8 cellular contexts compared by ENCODE assay signal in genomic region chr3:196609815-196610515, GRCh38. TPM values are rescaled to one million over a fixed set of nuclear protein-coding genes. Genes with fewer than 3 reads are reported as not detected.
A peak's percentile ranks its signal among the peaks of the same experiment; 100 is the strongest.
DNase-seq lines count a peak whose midpoint lies in the region; FAIRE-seq and TF ChIP-seq lines count a peak whose summit lies in the region.
"Had no signal": no experiment of that assay in that cellular context is flagged by ENCODE, and none has a peak within 500 bp of the region (broad histone marks: within the 10 kb centered on the region; RNA-seq: fewer than 3 reads in every experiment).

No MANE protein-coding gene starts in this region.

- H2AFZ ChIP-seq in MM.1S (ENCODE audit: low read length) (peak overlapping the region; percentile 54), osteoblast (ENCODE audit: low read length) (no peak overlapping the region)

- H3K4me2 ChIP-seq in MM.1S (ENCODE audit: low read depth, low read length) (peak overlapping the region; percentile 44), osteoblast (ENCODE audit: insufficient read depth, low read length) (peak overlapping the region; percentile 42)

- H3K9me3 ChIP-seq in MM.1S (replicated peaks; ENCODE audit: insufficient read depth, low read length) (no peaks in the 10 kb centered on the region), osteoblast (ENCODE audit: low read depth, low read length) (no peaks in the 10 kb centered on the region)
- H3K9me3 ChIP-seq: body of pancreas had no signal

- no peaks in the 10 kb centered on the region for H3K27me3 Mint-ChIP-seq in activated naive CD8-positive, alpha-beta T cell treated with anti-CD3 and anti-CD28 coated beads for 36 hours

- peaks cover 11% of the 10 kb centered on the region for H3K4me1 ChIP-seq in MM.1S (ENCODE audit: low read length)
- H3K4me1 ChIP-seq in osteoblast (ENCODE audit: insufficient read depth, low read length), result no peaks in the 10 kb centered on the region
- H3K4me1 ChIP-seq: body of pancreas had no signal

- TF ChIP-seq POLR2A in GM12891 (IDR thresholded peaks at IDR 0.05; ENCODE audit: low read depth, low read length), result no peak

- H3K9me3 Mint-ChIP-seq in activated naive CD8-positive, alpha-beta T cell treated with anti-CD3 and anti-CD28 coated beads for 36 hours, result peaks cover 1% of the 10 kb centered on the region

- H3K4me3 Mint-ChIP-seq in activated naive CD8-positive, alpha-beta T cell treated with anti-CD3 and anti-CD28 coated beads for 36 hours, result peak overlapping the region; percentile 14

- no peaks in the 10 kb centered on the region for H4K20me1 ChIP-seq in MM.1S (ENCODE audit: insufficient read depth, low read length)
- H4K20me1 ChIP-seq in osteoblast (ENCODE audit: insufficient read depth, low read length), result no peaks in the 10 kb centered on the region

- no peaks in the 10 kb centered on the region for H3K9me2 ChIP-seq in MM.1S (replicated peaks; ENCODE audit: insufficient read depth, low read length)

- no peaks in the 10 kb centered on the region for H3K27me3 ChIP-seq in MM.1S (replicated peaks; ENCODE audit: insufficient read depth, low read length)
- peaks cover 11% of the 10 kb centered on the region for H3K27me3 ChIP-seq in osteoblast (ENCODE audit: insufficient read depth, low read length)
- H3K27me3 ChIP-seq: body of pancreas had no signal

- H3K4me1 Mint-ChIP-seq in activated naive CD8-positive, alpha-beta T cell treated with anti-CD3 and anti-CD28 coated beads for 36 hours, result peaks cover 24% of the 10 kb centered on the region

- no peak overlapping the region for H3K27ac ChIP-seq in MM.1S (ENCODE audit: low read length)
- no peak overlapping the region for H3K27ac ChIP-seq in osteoblast (ENCODE audit: low read depth, low read length)
- H3K27ac ChIP-seq: body of pancreas had no signal

- H3K79me2 ChIP-seq in MM.1S (ENCODE audit: low read length), result no peaks in the 10 kb centered on the region
- H3K79me2 ChIP-seq in osteoblast (ENCODE audit: insufficient read depth, low read length), result no peaks in the 10 kb centered on the region

- no peak for DNase-seq in GM12891 (ENCODE audit: insufficient read length, low spot score)
- no peak for DNase-seq in MM.1S
- DNase-seq in activated naive CD8-positive, alpha-beta T cell treated with anti-CD3 and anti-CD28 coated beads for 36 hours, result no peak
- DNase-seq in osteoblast (ENCODE audit: insufficient read length, low spot score, missing footprints), result no peak
- no peak for DNase-seq in NCI-H226
- DNase-seq in glomerular visceral epithelial cell (ENCODE audit: extremely low spot score), result no peak
- no peak for DNase-seq in retina

- H3K9ac ChIP-seq in MM.1S (ENCODE audit: low read length), result no peak overlapping the region; the same call in 1 of the 2 replicates

- H3K27ac Mint-ChIP-seq in activated naive CD8-positive, alpha-beta T cell treated with anti-CD3 and anti-CD28 coated beads for 36 hours, result peak overlapping the region; percentile 68

- peak overlapping the region; percentile 5; the same call in 1 of the 2 replicates for H3K4me3 ChIP-seq in MM.1S (ENCODE audit: low read length)
- H3K4me3 ChIP-seq in osteoblast (ENCODE audit: insufficient read depth, low read length), result no peak overlapping the region
- H3K4me3 ChIP-seq: body of pancreas had no signal

- FAIRE-seq in GM12891 (lab: Jason Lieb, UNC), result peak; percentile 68

- 0 out of 2 replicates have a peak, but pooled peaks cover 3% of the 10 kb centered on the region for H3F3A ChIP-seq in MM.1S (ENCODE audit: insufficient read depth, low read length)

- H3K36me3 ChIP-seq in MM.1S (replicated peaks; ENCODE audit: insufficient read depth, low read length) (no peaks in the 10 kb centered on the region), osteoblast (ENCODE audit: insufficient read depth, low read length) (no peaks in the 10 kb centered on the region)

- no peak for TF ChIP-seq CTCF in MM.1S (IDR thresholded peaks at IDR 0.05; ENCODE audit: low read length)
- TF ChIP-seq CTCF in osteoblast (IDR thresholded peaks at IDR 0.05; ENCODE audit: extremely low read depth, low read depth, low read length), result no peak

- no peaks in the 10 kb centered on the region for H3K36me3 Mint-ChIP-seq in activated naive CD8-positive, alpha-beta T cell treated with anti-CD3 and anti-CD28 coated beads for 36 hours

TF ChIP-seq in GM12891, 5 proteins besides CTCF, POLR2A, EP300 and RAD21:
- TF ChIP-seq POU2F2 (IDR thresholded peaks at IDR 0.05; ENCODE audit: low read depth, low read length) (no peak), PAX5 (IDR thresholded peaks at IDR 0.05; ENCODE audit: insufficient read depth, low read length, severe bottlenecking) (no peak), POLR2AphosphoS5 (IDR thresholded peaks at IDR 0.05; ENCODE audit: low read depth, low read length) (no peak), TAF1 (IDR thresholded peaks at IDR 0.05; ENCODE audit: low read depth, low read length) (no peak), SPI1 (IDR thresholded peaks at IDR 0.05; ENCODE audit: low read depth, low read length) (no peak)

RNA-seq across cellular contexts. Expression of gene NRROS, which starts 29.5 kb away (rescaled TPM):
- polyA plus RNA-seq in GM12891 (2012; ENCODE audit: low read depth, missing spikeins), result 22.1 TPM
- total RNA-seq in activated naive CD8-positive, alpha-beta T cell treated with anti-CD3 and anti-CD28 coated beads for 36 hours, result 10 to 100 TPM; 21.2 to 22.0 TPM
- 0.72 and 1.2 TPM in 2 replicates for total RNA-seq in osteoblast

RNA-seq across cellular contexts. Expression of gene FBXO45, which starts 41.5 kb away (rescaled TPM):
- polyA plus RNA-seq in GM12891 (2012; ENCODE audit: low read depth, missing spikeins), result 9.3 TPM
- 10 to 100 TPM; 26.1 to 26.3 TPM for total RNA-seq in activated naive CD8-positive, alpha-beta T cell treated with anti-CD3 and anti-CD28 coated beads for 36 hours
- 8.0 TPM in 2 replicates for total RNA-seq in osteoblast

RNA-seq across cellular contexts. Expression of gene WDR53, which starts 41.6 kb away (rescaled TPM):
- 11.6 TPM for polyA plus RNA-seq in GM12891 (2012; ENCODE audit: low read depth, missing spikeins)
- total RNA-seq in activated naive CD8-positive, alpha-beta T cell treated with anti-CD3 and anti-CD28 coated beads for 36 hours, result 10 to 100 TPM; 27.3 to 27.5 TPM
- total RNA-seq in osteoblast, result 6.8 and 7.2 TPM in 2 replicates

Comparison
In these comparisons a context has a peak if more than half of its experiments do, and no peak if none do; other contexts are left out.
1. RNA of gene NRROS, which starts 29.5 kb away (total RNA-seq): 21.2 to 22.0 TPM in activated naive CD8-positive, alpha-beta T cell treated with anti-CD3 and anti-CD28 coated beads for 36 hours; 0.72 to 1.2 TPM in osteoblast; every median in the first group is over 10 times any median in the second.